Comparison of ENCODE assay signal across 8 cellular contexts in genomic region chr12:109947511-109947910, GRCh38. TPM values are rescaled to one million over a fixed set of nuclear protein-coding genes. Genes with fewer than 3 reads are reported as not detected.
DNase-seq lines count a peak whose midpoint lies in the region; ATAC-seq and TF ChIP-seq lines count a peak whose summit lies in the region.

No MANE protein-coding gene starts in this region.

- H3K4me1 Mint-ChIP-seq in effector memory CD8-positive, alpha-beta T cell (ENCODE audit: low read depth in 2 of 2): peaks cover 14 to 25% of the 10 kb centered on the region in 2 donors

- no peak for TF ChIP-seq CTCF in osteoblast (IDR thresholded peaks at IDR 0.05; ENCODE audit: extremely low read depth, low read depth, low read length)

- no peaks in the 10 kb centered on the region for H4K20me1 ChIP-seq in osteoblast (ENCODE audit: insufficient read depth, low read length)

- H3K27me3 ChIP-seq in osteoblast (ENCODE audit: insufficient read depth, low read length): no peaks in the 10 kb centered on the region

- no peak overlapping the region for H3K4me3 ChIP-seq in osteoblast (ENCODE audit: insufficient read depth, low read length)

- no peak overlapping the region for H3K4me3 Mint-ChIP-seq in effector memory CD8-positive, alpha-beta T cell

- H3K27me3 Mint-ChIP-seq in effector memory CD8-positive, alpha-beta T cell: no peaks in the 10 kb centered on the region

- peak overlapping the region; percentile 87 to 89 for H3K27ac Mint-ChIP-seq in effector memory CD8-positive, alpha-beta T cell

- H3K79me2 ChIP-seq in osteoblast (ENCODE audit: insufficient read depth, low read length): peaks cover 17% of the 10 kb centered on the region

- H3K9me3 Mint-ChIP-seq in effector memory CD8-positive, alpha-beta T cell: no peaks in the 10 kb centered on the region

- peak overlapping the region; percentile 53 for H3K4me2 ChIP-seq in osteoblast (ENCODE audit: insufficient read depth, low read length)

- H3K27ac ChIP-seq in osteoblast (ENCODE audit: low read depth, low read length): peak overlapping the region; percentile 97

- peaks cover 44% of the 10 kb centered on the region for H3K36me3 ChIP-seq in osteoblast (ENCODE audit: insufficient read depth, low read length)

- peaks cover 68% of the 10 kb centered on the region for H3K4me1 ChIP-seq in osteoblast (ENCODE audit: insufficient read depth, low read length)

- ATAC-seq in effector memory CD8-positive, alpha-beta T cell (replicated peaks): no peak
- ATAC-seq in HG03025 (IDR thresholded peaks at IDR 0.05; ENCODE audit: low FRiP score, unreplicated experiment) (no peak), GM21423 (IDR thresholded peaks at IDR 0.05; ENCODE audit: unreplicated experiment) (no peak)

- H2AFZ ChIP-seq in osteoblast (ENCODE audit: low read length): peak overlapping the region; percentile 13

- no peaks in the 10 kb centered on the region for H3K9me3 ChIP-seq in osteoblast (ENCODE audit: low read depth, low read length)

- peaks cover 74% of the 10 kb centered on the region for H3K36me3 Mint-ChIP-seq in effector memory CD8-positive, alpha-beta T cell (ENCODE audit: insufficient read depth)

- DNase-seq in Daoy (ENCODE audit: low read depth): peak; percentile 44
- DNase-seq in NOMO-1 treated with dmso at 0.1 percent for 144 hours (lab: John Stamatoyannopoulos, UW; ENCODE audit: unreplicated experiment): peak; percentile 31
- DNase-seq in effector memory CD8-positive, alpha-beta T cell: no peak
- peak; percentile 11 for DNase-seq in osteoblast (ENCODE audit: insufficient read length, low spot score, missing footprints)
- no peak for DNase-seq in mucosa of gallbladder (ENCODE audit: low spot score)
- no peak for DNase-seq in NCI-H774 (lab: John Stamatoyannopoulos, UW)

RNA-seq across cellular contexts. Expression of gene TCHP, which starts 47.4 kb away (rescaled TPM):
- 37.3 and 37.9 TPM in 2 replicates for total RNA-seq in Daoy (2014; rRNA removed; shearing (Covaris generic))
- total RNA-seq in osteoblast (7.7 and 8.7 TPM in 2 replicates), mucosa of gallbladder (18.8 TPM)

RNA-seq across cellular contexts. Expression of gene GIT2, which starts 48.7 kb away (rescaled TPM):
- total RNA-seq in Daoy (2014; rRNA removed; shearing (Covaris generic)): 16.0 and 20.5 TPM in 2 replicates
- total RNA-seq in osteoblast (43.4 and 45.4 TPM in 2 replicates), mucosa of gallbladder (43.6 TPM)

RNA-seq across cellular contexts. Expression of gene ANKRD13A, which starts 51.7 kb away (rescaled TPM):
- total RNA-seq in Daoy (2014; rRNA removed; shearing (Covaris generic)): 90.3 and 101 TPM in 2 replicates
- total RNA-seq in osteoblast: 94.1 and 113 TPM in 2 replicates
- 54.3 TPM for total RNA-seq in mucosa of gallbladder

Comparison
In these comparisons a context has a peak if more than half of its experiments do, and no peak if none do; other contexts are left out.
1. DNase-seq: peak in Daoy (single experiment), NOMO-1 treated with dmso at 0.1 percent for 144 hours (single experiment) and osteoblast (single experiment); none in effector memory CD8-positive, alpha-beta T cell (0 of 3), mucosa of gallbladder (single experiment) and NCI-H774 (single experiment).